27 cellular contexts compared by ENCODE assay signal in the genomic region with DNA sequence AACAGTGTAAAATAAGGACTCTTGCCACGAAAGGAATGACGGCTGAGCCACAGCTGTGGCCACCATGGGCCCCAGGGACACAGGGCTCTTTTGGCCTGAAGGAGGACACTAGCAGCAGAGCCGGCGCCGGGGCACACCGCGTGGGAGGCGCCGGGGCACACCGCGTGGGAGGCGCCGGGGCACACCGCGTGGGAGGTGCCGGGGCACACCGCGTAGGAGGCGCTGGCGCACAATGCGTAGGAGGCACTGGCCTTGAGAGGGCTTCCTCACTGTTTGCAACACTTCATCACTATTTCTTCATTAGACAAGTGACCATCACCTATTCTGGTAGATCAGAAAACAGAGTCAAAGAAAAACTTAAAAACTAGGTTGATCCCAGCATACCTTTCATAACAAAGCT. TPM values are rescaled to one million over a fixed set of nuclear protein-coding genes. Genes with fewer than 3 reads are reported as not detected.
DNase-seq lines count a peak whose midpoint lies in the region; ATAC-seq, FAIRE-seq and TF ChIP-seq lines count a peak whose summit lies in the region.
"Had no signal": no experiment of that assay in that cellular context is flagged by ENCODE, and none has a peak within 500 bp of the region (broad histone marks: within the 10 kb centered on the region; RNA-seq: fewer than 3 reads in every experiment).

No MANE protein-coding gene starts in this region.

- RAD21 ChIA-PET in GM12878 (lab: Charles Lee; ENCODE audit: unreplicated experiment) = interaction anchor here (0.5 kb wide), 1 partner anchor 61 kb away, joined by 3 read pairs; no protein-coding TSS in a partner anchor

- H2AFZ ChIP-seq in Karpas-422 (ENCODE audit: low read length) (no peak overlapping the region), GM12878 (ENCODE audit: control insufficient read depth, low read depth, low read length) (no peak overlapping the region)
- H2AFZ ChIP-seq: hepatocyte had no signal

- no peaks in the 10 kb centered on the region for H3K9me2 ChIP-seq in Karpas-422 (replicated peaks; ENCODE audit: insufficient read depth, low read length)

- H3K36me3 Mint-ChIP-seq in naive thymus-derived CD4-positive, alpha-beta T cell = peaks cover 8 to 51% (median 38%) of the 10 kb centered on the region in 5 donors

- POLR2A ChIA-PET in GM12878 (lab: Charles Lee) = no interaction called here
- POLR2A ChIA-PET in naive thymus-derived CD4-positive, alpha-beta T cell (lab: Charles Lee) = interaction anchor here (2.1 to 4.6 kb wide), 3 partner anchors 9 to 23 kb away, joined by 4 to 15 read pairs (median 7); a partner anchor contains a TSS

- H3K27me3 Mint-ChIP-seq in naive thymus-derived CD4-positive, alpha-beta T cell = no peaks in the 10 kb centered on the region
- H3K27me3 Mint-ChIP-seq: activated CD4-positive, alpha-beta T cell treated with anti-CD3 and anti-CD28 coated beads for 36 hours; activated CD8-positive, alpha-beta memory T cell treated with anti-CD3 and anti-CD28 coated beads, Interleukin-2, amount 10 ng/mL, durations not matched to agents 7 days and 5 days; activated naive CD8-positive, alpha-beta T cell treated with anti-CD3 and anti-CD28 coated beads for 36 hours had no signal

- no peak for TF ChIP-seq RAD21 in GM12878 (IDR thresholded peaks at IDR 0.05; ENCODE audit: insufficient read depth, low read depth, low read length)

- DNase-seq in ACHN (peak; percentile 68), Karpas-422 (peak; percentile 36), GM12878 (ENCODE audit: low read depth, low spot score) (no peak), iPS-NIHi7 (ENCODE audit: extremely low spot score) (no peak), COLO829 (ENCODE audit: low spot score) (no peak), retina (no peak), GOT3 (lab: John Stamatoyannopoulos, UW) (no peak)
- no peak for DNase-seq in naive thymus-derived CD4-positive, alpha-beta T cell
- DNase-seq: activated CD4-positive, alpha-beta T cell treated with anti-CD3 and anti-CD28 coated beads for 36 hours; activated CD8-positive, alpha-beta memory T cell treated with anti-CD3 and anti-CD28 coated beads, Interleukin-2, amount 10 ng/mL, durations not matched to agents 7 days and 5 days; activated naive CD8-positive, alpha-beta T cell treated with anti-CD3 and anti-CD28 coated beads for 36 hours; DMS 273 treated with DMSO at 0.1 percent for 48 hours; effector CD8-positive, alpha-beta T cell; foreskin melanocyte; NCI-H1092; NCI-H1930; SIG-M5; substantia nigra; T-helper 1 cell had no signal

- H3K27ac Mint-ChIP-seq in naive thymus-derived CD4-positive, alpha-beta T cell = peak overlapping the region in 7 of 9 donors; percentile 10 to 96 (median 65)
- H3K27ac Mint-ChIP-seq: activated CD8-positive, alpha-beta memory T cell treated with anti-CD3 and anti-CD28 coated beads, Interleukin-2, amount 10 ng/mL, durations not matched to agents 7 days and 5 days had no signal

- H3K27me3 ChIP-seq in Karpas-422 (ENCODE audit: low read length) = no peaks in the 10 kb centered on the region
- H3K27me3 ChIP-seq in GM12878 (replicated peaks in 1 of 2; ENCODE audit: control insufficient read depth in 2 of 2, insufficient read depth in 2 of 2, low read length in 1 of 2) = no peaks in the 10 kb centered on the region
- no peaks in the 10 kb centered on the region for H3K27me3 ChIP-seq in naive thymus-derived CD4-positive, alpha-beta T cell (ENCODE audit: control insufficient read depth in 2 of 2, insufficient read depth in 2 of 2, low read length in 2 of 2)
- H3K27me3 ChIP-seq: hepatocyte, right atrium auricular region had no signal

- ATAC-seq in GM12878 = no peak
- ATAC-seq in naive thymus-derived CD4-positive, alpha-beta T cell = no peak
- ATAC-seq: activated CD4-positive, alpha-beta T cell treated with anti-CD3 and anti-CD28 coated beads for 36 hours; activated CD8-positive, alpha-beta memory T cell treated with anti-CD3 and anti-CD28 coated beads, Interleukin-2, amount 10 ng/mL, durations not matched to agents 7 days and 5 days had no signal

- BruUV-seq in GM12878 (replicated peaks; lab: Mats Ljungman, UMichigan) = no TSS peak

- TF ChIP-seq CTCF in GM12878 (IDR thresholded peaks at IDR 0.05 in 2 of 3, conservative IDR thresholded peaks at IDR 0.05 in 1 of 3; ENCODE audit: control insufficient read depth in 2 of 3, extremely low read depth in 1 of 3, insufficient read depth in 1 of 3, low read depth in 3 of 3, low read length in 3 of 3) = no peak

- no peak for TF ChIP-seq POLR2A in GM12878 (IDR thresholded peaks at IDR 0.05; ENCODE audit: low read depth, low read length)

- CTCF ChIA-PET in GM12878 (lab: Yijun Ruan, JAX) = interaction anchor here (1.0 to 1.3 kb wide), 2 partner anchors 12 to 171 kb away, joined by 3 read pairs; no protein-coding TSS in a partner anchor
- CTCF ChIA-PET in naive thymus-derived CD4-positive, alpha-beta T cell (lab: Charles Lee) = no interaction called here

- H3K4me1 Mint-ChIP-seq in naive thymus-derived CD4-positive, alpha-beta T cell = peaks cover 33 to 94% (median 74%) of the 10 kb centered on the region in 7 donors

- intact Hi-C loops in GM12878 (cut with micrococcal nuclease; ENCODE audit: unreplicated experiment) = no loop called here
- intact Hi-C loops in naive thymus-derived CD4-positive, alpha-beta T cell (cut with micrococcal nuclease) = no loop called here

- H3K27ac ChIP-seq in Karpas-422 (ENCODE audit: low read length) (no peak overlapping the region), GM12878 (ENCODE audit: control insufficient read depth, insufficient read depth) (no peak overlapping the region)
- no peak overlapping the region for H3K27ac ChIP-seq in naive thymus-derived CD4-positive, alpha-beta T cell (ENCODE audit: low read depth, low read length)
- H3K27ac ChIP-seq: hepatocyte, right atrium auricular region had no signal

- SMC1A ChIA-PET in GM12878 (lab: Charles Lee; ENCODE audit: uncharacterized antibody, unreplicated experiment) = interaction anchor here (1.0 kb wide), 2 partner anchors 10 to 171 kb away, joined by 3 to 4 read pairs; no protein-coding TSS in a partner anchor

- H3K9me3 ChIP-seq in Karpas-422 (ENCODE audit: low read length) = no peaks in the 10 kb centered on the region
- H3K9me3 ChIP-seq in GM12878 (replicated peaks; ENCODE audit: control insufficient read depth, insufficient read depth, low read length) = peaks cover 8% of the 10 kb centered on the region; the same call in 2 of the 3 replicates
- H3K9me3 ChIP-seq in naive thymus-derived CD4-positive, alpha-beta T cell (ENCODE audit: control insufficient read depth in 2 of 3, low read length in 3 of 3) = no peaks in the 10 kb centered on the region
- H3K9me3 ChIP-seq: HAP-1, right atrium auricular region had no signal

- no peak overlapping the region for H3K9ac ChIP-seq in Karpas-422 (ENCODE audit: low read length)
- H3K9ac ChIP-seq in GM12878 (ENCODE audit: control insufficient read depth, insufficient read depth, low read length) = no peak overlapping the region

- H3K36me3 ChIP-seq in Karpas-422 (ENCODE audit: insufficient read depth, low read length) = peaks cover 31% of the 10 kb centered on the region
- H3K36me3 ChIP-seq in GM12878 (ENCODE audit: control insufficient read depth in 2 of 2, insufficient read depth in 2 of 2, low read length in 1 of 2) = peaks cover 0 to 4% of the 10 kb centered on the region in 2 experiments; a peak in 1 of 4 replicates
- H3K36me3 ChIP-seq in naive thymus-derived CD4-positive, alpha-beta T cell (ENCODE audit: control insufficient read depth in 2 of 3, insufficient read depth in 3 of 3, low read length in 3 of 3) = peaks cover 0 to 26% (median 3%) of the 10 kb centered on the region in 3 experiments

- FAIRE-seq in GM12878 (lab: Jason Lieb, UNC) = no peak
- FAIRE-seq: GM18507, HTR-8/SVneo, islet of Langerhans, urothelium cell line had no signal

- H3K4me2 ChIP-seq in Karpas-422 (ENCODE audit: low read depth, low read length, poor library complexity, severe bottlenecking) = no peak overlapping the region
- H3K4me2 ChIP-seq in GM12878 (ENCODE audit: control insufficient read depth, insufficient read depth) = no peak overlapping the region
- H3K4me2 ChIP-seq: hepatocyte had no signal

- H3K4me3 Mint-ChIP-seq in naive thymus-derived CD4-positive, alpha-beta T cell = no peak overlapping the region
- H3K4me3 Mint-ChIP-seq: activated CD4-positive, alpha-beta T cell treated with anti-CD3 and anti-CD28 coated beads for 36 hours; activated CD8-positive, alpha-beta memory T cell treated with anti-CD3 and anti-CD28 coated beads, Interleukin-2, amount 10 ng/mL, durations not matched to agents 7 days and 5 days; activated naive CD8-positive, alpha-beta T cell treated with anti-CD3 and anti-CD28 coated beads for 36 hours; CD14-positive monocyte had no signal

- no peak for TF ChIP-seq EP300 in GM12878 (IDR thresholded peaks at IDR 0.05; ENCODE audit: borderline replicate concordance in 1 of 2, control insufficient read depth in 1 of 2, low read depth in 2 of 2, low read length in 2 of 2)

- 74% methylated on average over 21 of the region's 21 CpGs for WGBS in GM12878 (ENCODE audit: insufficient coverage, insufficient replicate concordance, low lambda C conversion rate, missing lambda C conversion rate)

- in situ Hi-C loops in ACHN (cut with HindIII; ENCODE audit: low pct_ligation_motif_present, low pct_unique_long_range_greater_than_20kb, low sequenced_read_pairs) (no loop called here), GM12878 (cut with MboI) (no loop called here)

- H3K79me2 ChIP-seq in Karpas-422 (ENCODE audit: low read length) (peaks cover 95% of the 10 kb centered on the region), GM12878 (ENCODE audit: control insufficient read depth, insufficient read depth, low read length) (peaks cover 4% of the 10 kb centered on the region)

- H4K20me1 ChIP-seq in Karpas-422 (ENCODE audit: insufficient read depth, low read depth, low read length) (peaks cover 4% of the 10 kb centered on the region), GM12878 (ENCODE audit: control insufficient read depth, insufficient read depth) (no peaks in the 10 kb centered on the region)

- peaks cover 16% of the 10 kb centered on the region for H3K4me1 ChIP-seq in Karpas-422 (ENCODE audit: low read length)
- 0 out of 2 replicates have a peak, but pooled peaks cover 3% of the 10 kb centered on the region for H3K4me1 ChIP-seq in GM12878 (ENCODE audit: control insufficient read depth, insufficient read depth, low read length)
- H3K4me1 ChIP-seq in naive thymus-derived CD4-positive, alpha-beta T cell (ENCODE audit: control insufficient read depth in 2 of 2, insufficient read depth in 2 of 2, low read length in 2 of 2) = peaks cover 13 to 40% of the 10 kb centered on the region in 2 donors

- peaks cover 0 to 11% (median 0%) of the 10 kb centered on the region in 11 donors for H3K9me3 Mint-ChIP-seq in naive thymus-derived CD4-positive, alpha-beta T cell

- H3K4me3 ChIP-seq in Karpas-422 (ENCODE audit: low read length) = no peak overlapping the region
- no peak overlapping the region for H3K4me3 ChIP-seq in GM12878
- H3K4me3 ChIP-seq in naive thymus-derived CD4-positive, alpha-beta T cell (ENCODE audit: low read length) = no peak overlapping the region
- H3K4me3 ChIP-seq: HAP-1, hepatocyte, right atrium auricular region had no signal

RNA-seq across cellular contexts. Expression of a gene that starts 23.4 kb away (rescaled TPM):
- 216 and 242 TPM in 2 replicates for total RNA-seq in Karpas-422 (2014; rRNA removed; shearing (Covaris generic); ENCODE audit: low replicate concordance)
- total RNA-seq in GM12878 (2013; cell fraction: nucleolus; rRNA removed) = 113 and 114 TPM in 2 replicates
- total RNA-seq in GM12878 (2014; rRNA removed) = 33.0 and 36.3 TPM in 2 replicates
- total RNA-seq in GM12878 (2014; rRNA removed; fragmentation: Illumina TruSeq; extraction: Trizol) = 25.3 and 26.6 TPM in 2 replicates
- total RNA-seq in GM12878 (2021) = 24.7 and 25.8 TPM in 2 replicates
- polyA plus RNA-seq in GM12878 (2011; ENCODE audit: low read depth) = 14.5 TPM
- polyA plus RNA-seq in GM12878 (2011; rRNA removed) = 44.6 and 53.2 TPM in 2 replicates
- polyA plus RNA-seq in GM12878 (2011; cell fraction: cytosol; rRNA removed) = 32.6 and 32.8 TPM in 2 replicates
- polyA plus RNA-seq in GM12878 (2011; cell fraction: nucleus; rRNA removed) = 45.8 and 49.1 TPM in 2 replicates
- polyA plus RNA-seq in GM12878 (2012) = 18.7 and 24.3 TPM in 2 replicates
- polyA plus RNA-seq in GM12878 (2014; fragmentation: Illumina TruSeq; extraction: Trizol) = 22.7 and 23.8 TPM in 2 replicates
- polyA plus RNA-seq in GM12878 (2014; fragmentation: Nextera tagmentation; extraction: Ambion mirVana) = 1 to 10 TPM; 1.9 to 3.2 TPM
- 19.1 and 20.1 TPM in 2 replicates for polyA plus RNA-seq in GM12878 (2014; rRNA removed)
- 10 to 100 TPM in 1 of 2 experiments, 1 to 10 TPM in 1; 2.8 to 19.7 TPM for polyA plus RNA-seq in GM12878 (2016; fragmentation: Nextera tagmentation; extraction: Ambion mirVana)
- 50.8 and 59.8 TPM in 2 replicates for polyA minus RNA-seq in GM12878 (2011; rRNA and poly(A)+ RNA removed)
- 30.4 and 30.6 TPM in 2 replicates for polyA minus RNA-seq in GM12878 (2011; cell fraction: cytosol; rRNA and poly(A)+ RNA removed)
- polyA minus RNA-seq in GM12878 (2011; cell fraction: nucleus; rRNA and poly(A)+ RNA removed) = 23.1 and 31.4 TPM in 2 replicates
- 100 to 1,000 TPM; 103 to 129 (median 113) TPM for total RNA-seq in naive thymus-derived CD4-positive, alpha-beta T cell
- 10 to 100 TPM; 46.3 to 87.2 TPM for polyA plus RNA-seq in naive thymus-derived CD4-positive, alpha-beta T cell

RNA-seq across cellular contexts. Expression of a gene that starts 50.4 kb away (rescaled TPM):
- 15.9 and 40.0 TPM in 2 replicates for total RNA-seq in Karpas-422 (2014; rRNA removed; shearing (Covaris generic); ENCODE audit: low replicate concordance)
- 52.9 and 56.0 TPM in 2 replicates for total RNA-seq in GM12878 (2013; cell fraction: nucleolus; rRNA removed)
- total RNA-seq in GM12878 (2014; rRNA removed) (5.7 and 6.7 TPM in 2 replicates), GM12878 (2014; rRNA removed; fragmentation: Illumina TruSeq; extraction: Trizol) (4.6 and 5.8 TPM in 2 replicates), GM12878 (2021) (6.1 and 8.4 TPM in 2 replicates)
- 4.0 TPM for polyA plus RNA-seq in GM12878 (2011; ENCODE audit: low read depth)
- polyA plus RNA-seq in GM12878 (2011; rRNA removed) (6.8 and 9.1 TPM in 2 replicates), GM12878 (2014; fragmentation: Illumina TruSeq; extraction: Trizol) (8.2 and 10.7 TPM in 2 replicates), GM12878 (2014; fragmentation: Nextera tagmentation; extraction: Ambion mirVana) (1 to 10 TPM in 1 of 2 experiments, under 1 TPM in 1; 0.42 to 1.4 TPM), GM12878 (2014; rRNA removed) (11.4 and 16.3 TPM in 2 replicates), GM12878 (2016; fragmentation: Nextera tagmentation; extraction: Ambion mirVana) (1 to 10 TPM; 9.6 to 9.9 TPM)
- 10.4 and 11.9 TPM in 2 replicates for polyA plus RNA-seq in GM12878 (2011; cell fraction: cytosol; rRNA removed)
- 36.4 and 38.5 TPM in 2 replicates for polyA plus RNA-seq in GM12878 (2011; cell fraction: nucleus; rRNA removed)
- 7.2 and 7.9 TPM in 2 replicates for polyA plus RNA-seq in GM12878 (2012)
- polyA minus RNA-seq in GM12878 (2011; rRNA and poly(A)+ RNA removed) = 4.9 and 7.1 TPM in 2 replicates
- 2.9 and 4.2 TPM in 2 replicates for polyA minus RNA-seq in GM12878 (2011; cell fraction: cytosol; rRNA and poly(A)+ RNA removed)
- polyA minus RNA-seq in GM12878 (2011; cell fraction: nucleus; rRNA and poly(A)+ RNA removed) = 6.4 and 9.6 TPM in 2 replicates
- 10 to 100 TPM; 10.5 to 27.9 (median 15.4) TPM for total RNA-seq in naive thymus-derived CD4-positive, alpha-beta T cell
- polyA plus RNA-seq in naive thymus-derived CD4-positive, alpha-beta T cell = 10 to 100 TPM; 16.8 to 22.1 TPM

Comparison
In these comparisons a context has a peak if more than half of its experiments do, and no peak if none do; other contexts are left out.
1. DNase-seq: peak in ACHN (single experiment) and Karpas-422 (single experiment); none in GM12878 (single experiment), naive thymus-derived CD4-positive, alpha-beta T cell (0 of 9), iPS-NIHi7 (single experiment), COLO829 (single experiment), retina (single experiment) and GOT3 (single experiment).